17 cellular contexts compared by ENCODE assay signal in genomic region chr4:138162259-138162658, GRCh38.
"Had no signal": no experiment of that assay in that cellular context is flagged by ENCODE, and none has a peak within 500 bp of the region (broad histone marks: within the 10 kb centered on the region; RNA-seq: fewer than 3 reads in every experiment).

No MANE protein-coding gene starts in this region.

- H3K4me3 ChIP-seq: mucosa of descending colon, spleen had no signal

- H3K4me1 ChIP-seq: spleen had no signal

- H3K27ac ChIP-seq: spleen had no signal

- ATAC-seq: activated T-helper 17 cell treated with anti-CD3 and anti-CD28 coated beads, Interleukin-2, amount 50 U/mL, for 72 hours; left colon; mucosa of descending colon; natural killer cell; right cardiac atrium; stimulated activated naive B cell treated with anti-CD40 and anti-IgM and Interleukin-4, amounts not matched to agents 10 μg/mL and 1 μg/mL and 100 μg/mL, for 72 hours; T-helper 17 cell had no signal

- H3K36me3 ChIP-seq: spleen had no signal

- H3K9me3 ChIP-seq: mucosa of descending colon, spleen had no signal

- DNase-seq: activated CD4-positive, alpha-beta T cell treated with anti-CD3 and anti-CD28 coated beads, Interleukin-2, amount 10 ng/mL, durations not matched to agents 7 days and 5 days; activated CD4-positive, CD25-positive, alpha-beta regulatory T cell; activated naive CD4-positive, alpha-beta T cell treated with anti-CD3 and anti-CD28 coated beads, Interleukin-2, amount 10 ng/mL, durations not matched to agents 7 days and 5 days; activated T-cell treated with anti-CD3 and anti-CD28 coated beads for 4 hours; effector memory CD4-positive, alpha-beta T cell; left colon; mucosa of descending colon; natural killer cell; nucleus accumbens; right cardiac atrium; spleen; stimulated activated CD4-positive, alpha-beta T cell treated with anti-CD3 and anti-CD28 coated beads, Interleukin-1b, Interleukin-23, amount 100 ng/mL, for 48 hours; stimulated activated naive B cell treated with anti-CD40 and anti-IgM and Interleukin-4, amounts not matched to agents 10 μg/mL and 1 μg/mL and 100 μg/mL, for 72 hours; substantia nigra; T-helper 17 cell; trophoblast cell had no signal
